In genomic region chr10:57053530-57053929, GRCh38 we compare ENCODE assay signal across 29 cellular contexts.
"Had no signal": no experiment of that assay in that cellular context is flagged by ENCODE, and none has a peak within 500 bp of the region (broad histone marks: within the 10 kb centered on the region; RNA-seq: fewer than 3 reads in every experiment).

No MANE protein-coding gene starts in this region.

- H3K4me1 ChIP-seq: esophagus muscularis mucosa, foreskin keratinocyte, gastrocnemius medialis had no signal

- H3K27me3 ChIP-seq: brain microvascular endothelial cell, esophagus muscularis mucosa, foreskin keratinocyte, gastrocnemius medialis had no signal

- H3K27ac ChIP-seq: brain microvascular endothelial cell, coronary artery, esophagus muscularis mucosa, foreskin keratinocyte, gastrocnemius medialis, WERI-Rb-1 had no signal

- H3K4me3 ChIP-seq: coronary artery, esophagus muscularis mucosa, gastrocnemius medialis had no signal

- DNase-seq: activated B cell treated with CpG ODN at 0.5 μM for 24 hours; activated CD4-positive, alpha-beta T cell treated with anti-CD3 and anti-CD28 coated beads for 48 hours; activated CD4-positive, alpha-beta T cell treated with anti-CD3 and anti-CD28 coated beads, Interleukin-2, amount 50 U/mL, for 1 hour; activated CD4-positive, alpha-beta T cell treated with anti-CD3 and anti-CD28 coated beads, Interleukin-2, amount 50 U/mL, for 48 hours; activated CD8-positive, alpha-beta memory T cell treated with anti-CD3 and anti-CD28 coated beads for 24 hours; activated CD8-positive, alpha-beta T cell treated with anti-CD3 and anti-CD28 coated beads for 36 hours; activated effector memory CD4-positive, alpha-beta T cell treated with Interleukin-2 at 50 U/mL for 16 hours; activated gamma-delta T cell treated with Interleukin-2 at 50 U/mL for 16 hours; activated naive CD4-positive, alpha-beta T cell treated with anti-CD3 and anti-CD28 coated beads, Interleukin-2, amount 50 U/mL, for 16 hours; activated naive CD4-positive, alpha-beta T cell treated with Interleukin-2 at 50 U/mL for 16 hours; activated T-cell treated with anti-CD3 and anti-CD28 coated beads, Interleukin-2, amount 50 U/mL, for 4 hours; amniotic stem cell; anterior cingulate cortex; brain microvascular endothelial cell; dermis blood vessel endothelial cell; effector CD4-positive, alpha-beta T cell; effector memory CD8-positive, alpha-beta T cell; erythroblast; foreskin keratinocyte; gastrocnemius medialis; glutamatergic neuron; T-cell; T-helper 17 cell; T1000; WERI-Rb-1 had no signal

- H3K9me3 ChIP-seq: gastrocnemius medialis had no signal

- ATAC-seq: activated CD4-positive, CD25-positive, alpha-beta regulatory T cell treated with anti-CD3 and anti-CD28 coated beads, Interleukin-2, amount 50 U/mL, for 24 hours; activated CD8-positive, alpha-beta T cell treated with anti-CD3 and anti-CD28 coated beads for 36 hours; activated T-cell treated with anti-CD3 and anti-CD28 coated beads, Interleukin-2, amount 50 U/mL, for 4 hours; activated T-helper 17 cell treated with anti-CD3 and anti-CD28 coated beads, Interleukin-2, amount 50 U/mL, for 72 hours; effector memory CD8-positive, alpha-beta T cell; foreskin keratinocyte; gastrocnemius medialis; T-helper 17 cell had no signal

- H3K36me3 ChIP-seq: brain microvascular endothelial cell, esophagus muscularis mucosa, gastrocnemius medialis, WERI-Rb-1 had no signal
